Comparison of ENCODE assay signal across 34 cellular contexts in the genomic region with DNA sequence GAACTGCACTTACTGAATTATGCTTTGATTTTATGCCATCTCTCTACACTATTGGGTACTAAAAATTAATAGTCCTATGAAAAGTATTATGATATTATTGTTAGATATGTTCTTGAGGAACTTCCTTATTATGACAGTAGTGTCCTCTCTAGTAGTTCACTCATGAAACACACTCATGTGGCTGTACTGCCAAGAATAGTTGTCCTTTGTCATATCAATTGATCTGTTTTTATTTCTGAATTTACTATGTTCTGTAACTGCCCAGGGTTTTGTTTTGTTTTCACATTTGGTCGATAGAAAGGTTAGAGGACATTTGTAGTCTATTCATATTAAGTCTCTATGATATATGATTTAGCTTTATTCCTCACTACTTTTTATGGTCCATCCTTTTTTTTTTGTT.
"Had no signal": no experiment of that assay in that cellular context is flagged by ENCODE, and none has a peak within 500 bp of the region (broad histone marks: within the 10 kb centered on the region; RNA-seq: fewer than 3 reads in every experiment).

No MANE protein-coding gene starts in this region.

- H3K4me1 ChIP-seq: adrenal gland, ascending aorta, body of pancreas, breast epithelium had no signal

- H3K27me3 ChIP-seq: adrenal gland, ascending aorta, body of pancreas, brain microvascular endothelial cell, breast epithelium, cardiac muscle cell had no signal

- H3K27ac ChIP-seq: adrenal gland, ascending aorta, body of pancreas, brain microvascular endothelial cell, breast epithelium, cardiac muscle cell had no signal

- ATAC-seq: activated naive CD4-positive, alpha-beta T cell treated with anti-CD3 and anti-CD28 coated beads, Interleukin-2, amount 50 U/mL, for 72 hours; activated naive CD8-positive, alpha-beta T cell treated with anti-CD3 and anti-CD28 coated beads, Interleukin-2, amount 50 U/mL, for 24 hours; activated T-cell treated with anti-CD3 and anti-CD28 coated beads, Interleukin-2, amount 50 U/mL, for 4 hours; activated T-cell treated with anti-CD3 and anti-CD28 coated beads, Interleukin-2, amount 50 U/mL, for 72 hours; activated T-helper 17 cell treated with anti-CD3 and anti-CD28 coated beads, Interleukin-2, amount 50 U/mL, for 72 hours; body of pancreas had no signal

- H3K9me3 ChIP-seq: adrenal gland, ascending aorta, body of pancreas, breast epithelium had no signal

- H3K4me3 ChIP-seq: adrenal gland, ascending aorta, body of pancreas, breast epithelium, cardiac muscle cell had no signal

- FAIRE-seq: astrocyte, bronchial epithelial cell had no signal

- H3K36me3 ChIP-seq: adrenal gland, ascending aorta, brain microvascular endothelial cell, breast epithelium, cardiac muscle cell had no signal

- DNase-seq: activated effector memory CD4-positive, alpha-beta T cell treated with anti-CD3 and anti-CD28 coated beads, Interleukin-2, amount 50 U/mL, for 16 hours; activated effector memory CD4-positive, alpha-beta T cell treated with Interleukin-2 at 50 U/mL for 16 hours; activated gamma-delta T cell; activated gamma-delta T cell treated with Interleukin-2 at 50 U/mL for 16 hours; activated naive CD4-positive, alpha-beta T cell; activated naive CD4-positive, alpha-beta T cell treated with anti-CD3 and anti-CD28 coated beads for 36 hours; activated naive CD4-positive, alpha-beta T cell treated with anti-CD3 and anti-CD28 coated beads, Interleukin-2, amount 10 ng/mL, durations not matched to agents 7 days and 5 days; activated naive CD4-positive, alpha-beta T cell treated with anti-CD3 and anti-CD28 coated beads, Interleukin-2, amount 50 U/mL, for 16 hours; activated naive CD4-positive, alpha-beta T cell treated with Interleukin-2 at 50 U/mL for 16 hours; activated naive CD8-positive, alpha-beta T cell treated with anti-CD3 and anti-CD28 coated beads for 36 hours; activated naive CD8-positive, alpha-beta T cell treated with anti-CD3 and anti-CD28 coated beads, Interleukin-2, amount 10 ng/mL, durations not matched to agents 7 days and 5 days; activated naive CD8-positive, alpha-beta T cell treated with anti-CD3 and anti-CD28 coated beads, Interleukin-2, amount 50 U/mL, for 24 hours; activated T-cell treated with anti-CD3 and anti-CD28 coated beads, Interleukin-2, amount 50 U/mL, for 1 hour; activated T-cell treated with anti-CD3 and anti-CD28 coated beads, Interleukin-2, amount 50 U/mL, for 24 hours; activated T-cell treated with anti-CD3 and anti-CD28 coated beads, Interleukin-2, amount 50 U/mL, for 4 hours; activated T-cell treated with anti-CD3 and anti-CD28 coated beads, Interleukin-2, amount 50 U/mL, for 48 hours; activated T-cell treated with anti-CD3 and anti-CD28 coated beads, Interleukin-2, amount 50 U/mL, for 72 hours; adrenal gland; amniotic stem cell; amygdala; anterior cingulate cortex; aorta; body of pancreas; brain microvascular endothelial cell; caudate nucleus; central memory CD4-positive, alpha-beta T cell; cerebellar nuclear complex had no signal
